In the genomic region with DNA sequence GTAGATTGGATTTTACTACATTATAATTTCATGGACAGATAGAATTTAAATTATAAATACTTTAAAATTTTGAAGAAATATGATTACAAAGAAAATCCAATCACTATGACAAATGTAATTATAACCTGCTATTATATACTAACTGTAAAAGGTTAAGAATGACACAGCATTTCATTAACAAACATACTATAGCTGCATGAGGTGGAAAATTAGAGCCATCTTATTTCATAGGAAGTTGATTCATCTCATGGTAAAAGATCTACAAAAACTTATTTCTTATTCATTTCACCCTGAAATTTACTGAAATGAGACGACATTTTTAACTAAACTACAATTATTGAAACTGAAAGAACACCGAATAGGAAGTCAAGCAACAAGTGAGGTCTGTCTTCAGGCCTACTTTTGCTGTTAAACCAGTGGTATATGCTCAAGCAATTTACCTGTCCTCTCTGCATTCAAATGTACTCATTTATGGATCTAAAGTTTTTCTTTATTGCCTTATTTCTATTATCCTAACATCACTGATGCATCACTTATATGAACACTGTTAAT, we compare ENCODE assay signal across 15 cellular contexts.
DNase-seq lines count a peak whose midpoint lies in the region; ATAC-seq and TF ChIP-seq lines count a peak whose summit lies in the region.
"Had no signal": no experiment of that assay in that cellular context is flagged by ENCODE, and none has a peak within 500 bp of the region (broad histone marks: within the 10 kb centered on the region; RNA-seq: fewer than 3 reads in every experiment).

No MANE protein-coding gene starts in this region.

- TF ChIP-seq POLR2A in GM18505 (IDR thresholded peaks at IDR 0.05; ENCODE audit: borderline replicate concordance, extremely low read depth, insufficient read depth, insufficient read length), result no peak

- no peak overlapping the region for H3K4me3 Mint-ChIP-seq in activated CD8-positive, alpha-beta T cell treated with anti-CD3 and anti-CD28 coated beads for 36 hours

- ATAC-seq in GM18858 (IDR thresholded peaks at IDR 0.05; ENCODE audit: unreplicated experiment) (peak; percentile 78), HG02870 (IDR thresholded peaks at IDR 0.05; ENCODE audit: unreplicated experiment) (peak; percentile 71), GM18505 (IDR thresholded peaks at IDR 0.05; ENCODE audit: unreplicated experiment) (no peak)
- ATAC-seq in activated CD8-positive, alpha-beta T cell treated with anti-CD3 and anti-CD28 coated beads for 36 hours, result peak; percentile 94
- ATAC-seq: left colon, right lobe of liver had no signal

- H3K27ac ChIP-seq in PC-9, result no peak overlapping the region
- H3K27ac ChIP-seq: breast epithelium, right lobe of liver, suprapubic skin had no signal

- H2AFZ ChIP-seq in PC-9, result no peak overlapping the region

- POLR2A ChIA-PET in activated CD8-positive, alpha-beta T cell treated with anti-CD3 and anti-CD28 coated beads for 36 hours (lab: Charles Lee), result no interaction called here
- POLR2A ChIA-PET in PC-9 (lab: Charles Lee; ENCODE audit: unreplicated experiment), result no interaction called here

- intact Hi-C loops in activated CD8-positive, alpha-beta T cell treated with anti-CD3 and anti-CD28 coated beads for 36 hours (cut with micrococcal nuclease), result no loop called here
- intact Hi-C loops in PC-9 (cut with micrococcal nuclease; ENCODE audit: unreplicated experiment), result no loop called here

- H3K9me2 ChIP-seq in PC-9 (ENCODE audit: insufficient read depth), result no peaks in the 10 kb centered on the region

- H3K4me2 ChIP-seq in PC-9, result no peak overlapping the region

- H3F3A ChIP-seq in PC-9 (ENCODE audit: insufficient read depth, low read depth), result no peaks in the 10 kb centered on the region

- TF ChIP-seq CTCF in GM06990 (IDR thresholded peaks at IDR 0.05; ENCODE audit: insufficient read depth, low read length, poor library complexity, severe bottlenecking) (no peak), PC-9 (conservative IDR thresholded peaks at IDR 0.05) (no peak)
- TF ChIP-seq CTCF in activated CD8-positive, alpha-beta T cell treated with anti-CD3 and anti-CD28 coated beads for 36 hours (IDR thresholded peaks at IDR 0.05), result no peak

- no peaks in the 10 kb centered on the region for H4K20me1 ChIP-seq in PC-9 (ENCODE audit: insufficient read depth)

- H3K36me3 ChIP-seq in GM06990 (ENCODE audit: control insufficient read depth, insufficient read depth, low read length) (no peaks in the 10 kb centered on the region; the same call in 1 of the 2 replicates), PC-9 (ENCODE audit: low read depth) (0 out of 2 replicates have a peak, but pooled peaks cover 7% of the 10 kb centered on the region)
- H3K36me3 ChIP-seq: breast epithelium, right lobe of liver, suprapubic skin had no signal

- peaks cover 26% of the 10 kb centered on the region for H3K4me1 Mint-ChIP-seq in activated CD8-positive, alpha-beta T cell treated with anti-CD3 and anti-CD28 coated beads for 36 hours (ENCODE audit: low read depth)

- no peaks in the 10 kb centered on the region for H3K27me3 Mint-ChIP-seq in activated CD8-positive, alpha-beta T cell treated with anti-CD3 and anti-CD28 coated beads for 36 hours

- no peaks in the 10 kb centered on the region for H3K9me3 Mint-ChIP-seq in activated CD8-positive, alpha-beta T cell treated with anti-CD3 and anti-CD28 coated beads for 36 hours

- no peaks in the 10 kb centered on the region for H3K4me1 ChIP-seq in PC-9 (replicated peaks; ENCODE audit: insufficient read depth)
- H3K4me1 ChIP-seq: breast epithelium, right lobe of liver, suprapubic skin had no signal

- CTCF ChIA-PET in activated CD8-positive, alpha-beta T cell treated with anti-CD3 and anti-CD28 coated beads for 36 hours (lab: Charles Lee), result no interaction called here
- CTCF ChIA-PET in PC-9 (lab: Charles Lee), result no interaction called here

- peak overlapping the region; percentile 89 for H3K27ac Mint-ChIP-seq in activated CD8-positive, alpha-beta T cell treated with anti-CD3 and anti-CD28 coated beads for 36 hours

- H3K36me3 Mint-ChIP-seq in activated CD8-positive, alpha-beta T cell treated with anti-CD3 and anti-CD28 coated beads for 36 hours (ENCODE audit: low read depth), result peaks cover 35% of the 10 kb centered on the region

- BruUV-seq in PC-9 (replicated peaks; lab: Mats Ljungman, UMichigan), result no TSS peak

- H3K27me3 ChIP-seq in GM06990 (replicated peaks; ENCODE audit: control insufficient read depth, insufficient read depth, low read length) (no peaks in the 10 kb centered on the region), PC-9 (ENCODE audit: insufficient read depth, low read depth) (no peaks in the 10 kb centered on the region)
- H3K27me3 ChIP-seq: breast epithelium, right lobe of liver, suprapubic skin had no signal

- H3K9me3 ChIP-seq in PC-9 (ENCODE audit: insufficient read depth, low read depth), result no peaks in the 10 kb centered on the region
- H3K9me3 ChIP-seq: breast epithelium, right lobe of liver, suprapubic skin had no signal

- DNase-seq in GM06990 (ENCODE audit: extremely low read depth, insufficient read length), result peak; percentile 32
- DNase-seq in activated CD8-positive, alpha-beta T cell treated with anti-CD3 and anti-CD28 coated beads for 36 hours, result no peak
- no peak for DNase-seq in NCI-H2029 (lab: John Stamatoyannopoulos, UW)
- DNase-seq in PC-9, result no peak
- DNase-seq in NCI-H510A (lab: John Stamatoyannopoulos, UW), result no peak
- DNase-seq: left colon, NCI-H1105 treated with DMSO at 0.1 percent for 48 hours, NCI-H524 treated with DMSO at 0.1 percent for 48 hours, right lobe of liver, RPMI8226 had no signal

- no peaks in the 10 kb centered on the region for H3K79me2 ChIP-seq in PC-9 (ENCODE audit: low read depth)

- H3K4me3 ChIP-seq in GM06990 (replicated peaks; ENCODE audit: low read depth, low read length) (no peak overlapping the region), PC-9 (no peak overlapping the region)
- H3K4me3 ChIP-seq: breast epithelium, right lobe of liver, suprapubic skin had no signal
